1 cellular context compared by ENCODE assay signal in the genomic region with DNA sequence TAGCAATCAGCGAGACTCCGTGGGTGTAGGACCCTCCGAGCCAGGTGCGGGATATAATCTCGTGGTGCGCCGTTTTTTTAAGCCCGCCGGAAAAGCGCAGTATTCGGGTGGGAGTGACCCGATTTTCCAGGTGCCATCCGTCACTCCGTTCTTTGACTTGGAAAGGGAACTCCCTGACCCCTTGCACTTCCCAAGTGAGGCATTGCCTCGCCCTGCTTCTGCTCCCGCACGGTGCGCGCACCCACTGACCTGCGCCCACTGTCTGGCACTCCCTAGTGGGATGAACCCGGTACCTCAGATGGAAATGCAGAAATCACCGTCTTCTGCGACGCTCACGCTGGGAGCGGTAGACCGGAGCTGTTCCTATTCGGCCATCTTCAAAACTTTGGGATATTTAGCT. TPM values are rescaled to one million over a fixed set of nuclear protein-coding genes. Genes with fewer than 3 reads are reported as not detected.
"Had no signal": no experiment of that assay in that cellular context is flagged by ENCODE, and none has a peak within 500 bp of the region (broad histone marks: within the 10 kb centered on the region; RNA-seq: fewer than 3 reads in every experiment).

No MANE protein-coding gene starts in this region.

RNA-seq across cellular contexts. Expression of gene ZNF404, which starts 16.8 kb away (rescaled TPM):
- total RNA-seq: ascending aorta had no signal

RNA-seq across cellular contexts. Expression of gene ZNF283, which starts 39.8 kb away (rescaled TPM):
- total RNA-seq: ascending aorta had no signal
